ENCODE assay signal across 8 cellular contexts in genomic region chr16:66486773-66487579, GRCh38. TPM values are rescaled to one million over a fixed set of nuclear protein-coding genes. Genes with fewer than 3 reads are reported as not detected.
DNase-seq lines count a peak whose midpoint lies in the region; ATAC-seq and TF ChIP-seq lines count a peak whose summit lies in the region.

No MANE protein-coding gene starts in this region.

- intact Hi-C loops in activated naive CD4-positive, alpha-beta T cell treated with anti-CD3 and anti-CD28 coated beads for 36 hours (cut with micrococcal nuclease): no loop called here

- H3K4me1 Mint-ChIP-seq in H9 (peaks cover 14 to 17% of the 10 kb centered on the region in 2 experiments), T-helper 17 cell (peaks cover 17% of the 10 kb centered on the region), glutamatergic neuron (ENCODE audit: low read depth, unreplicated experiment) (peaks cover 5% of the 10 kb centered on the region)
- H3K4me1 Mint-ChIP-seq in activated naive CD4-positive, alpha-beta T cell treated with anti-CD3 and anti-CD28 coated beads for 36 hours (ENCODE audit: low read depth): peaks cover 15% of the 10 kb centered on the region

- H3K27me3 Mint-ChIP-seq in H9 (ENCODE audit: low read depth) (no peaks in the 10 kb centered on the region; the same call in none of the 2 replicates), T-helper 17 cell (no peaks in the 10 kb centered on the region), glutamatergic neuron (ENCODE audit: unreplicated experiment) (peaks cover 7% of the 10 kb centered on the region)
- H3K27me3 Mint-ChIP-seq in activated naive CD4-positive, alpha-beta T cell treated with anti-CD3 and anti-CD28 coated beads for 36 hours (ENCODE audit: low read depth): no peaks in the 10 kb centered on the region

- no peak for TF ChIP-seq POLR2A in erythroblast (IDR thresholded peaks at IDR 0.05; ENCODE audit: low read length)

- DNase-seq in H9: peak; percentile 17
- DNase-seq in T-helper 17 cell: no peak
- DNase-seq in globus pallidus (ENCODE audit: low spot score): peak; percentile 31
- DNase-seq in renal cortical epithelial cell (ENCODE audit: low read depth): peak; percentile 87
- no peak for DNase-seq in effector CD4-positive, alpha-beta T cell
- no peak for DNase-seq in erythroblast (lab: John Stamatoyannopoulos, UW)
- DNase-seq in activated naive CD4-positive, alpha-beta T cell treated with anti-CD3 and anti-CD28 coated beads for 36 hours: no peak
- no peak for DNase-seq in glutamatergic neuron

- no peak overlapping the region for H3K27ac ChIP-seq in H9 (ENCODE audit: insufficient read length, low read depth, low read length)

- no peak overlapping the region for H4K5ac ChIP-seq in H9 (ENCODE audit: insufficient read length, low read depth, low read length)

- H3K9me3 ChIP-seq in H9 (ENCODE audit: control insufficient read depth, low read depth, low read length) (no peaks in the 10 kb centered on the region), T-helper 17 cell (ENCODE audit: control insufficient read depth, low read length, poor library complexity, severe bottlenecking) (no peaks in the 10 kb centered on the region)

- no peak overlapping the region for H4K91ac ChIP-seq in H9 (ENCODE audit: insufficient read length, low read depth, low read length)

- no peaks in the 10 kb centered on the region for H3K23me2 ChIP-seq in H9 (ENCODE audit: insufficient read length, low read depth, low read length, poor library complexity, severe bottlenecking)

- H3K79me1 ChIP-seq in H9 (ENCODE audit: insufficient read depth, low read depth, low read length, poor library complexity, severe bottlenecking): no peaks in the 10 kb centered on the region

- H3K27ac Mint-ChIP-seq in H9 (no peak overlapping the region), T-helper 17 cell (peak overlapping the region; percentile 53), glutamatergic neuron (ENCODE audit: unreplicated experiment) (no peak overlapping the region)
- no peak overlapping the region for H3K27ac Mint-ChIP-seq in activated naive CD4-positive, alpha-beta T cell treated with anti-CD3 and anti-CD28 coated beads for 36 hours

- H2BK5ac ChIP-seq in H9 (ENCODE audit: insufficient read length, low read length): no peak overlapping the region

- no peak overlapping the region for H4K8ac ChIP-seq in H9 (replicated peaks; ENCODE audit: insufficient read length, low read depth, low read length)

- no peak for ATAC-seq in T-helper 17 cell

- no peak overlapping the region for H3K56ac ChIP-seq in H9 (ENCODE audit: insufficient read length, low read depth, low read length)

- no peak overlapping the region for H2AK5ac ChIP-seq in H9 (ENCODE audit: insufficient read length, low read length)

- H3T11ph ChIP-seq in H9 (ENCODE audit: low read length): no peak overlapping the region

- no peak overlapping the region for H3K4ac ChIP-seq in H9 (ENCODE audit: low read depth, low read length)

- no peak overlapping the region for H2BK120ac ChIP-seq in H9 (ENCODE audit: low read depth, low read length, poor library complexity, severe bottlenecking)

- no peak overlapping the region for H2AFZ ChIP-seq in H9 (ENCODE audit: low read length)

- H3K36me3 Mint-ChIP-seq in H9 (ENCODE audit: insufficient read depth in 1 of 3, low read depth in 3 of 3) (peaks cover 0 to 10% (median 0%) of the 10 kb centered on the region in 3 experiments; a peak in 2 of 7 replicates), T-helper 17 cell (ENCODE audit: low read depth) (peaks cover 2% of the 10 kb centered on the region), glutamatergic neuron (ENCODE audit: unreplicated experiment) (no peaks in the 10 kb centered on the region)
- no peaks in the 10 kb centered on the region for H3K36me3 Mint-ChIP-seq in activated naive CD4-positive, alpha-beta T cell treated with anti-CD3 and anti-CD28 coated beads for 36 hours (ENCODE audit: low read depth)

- H2BK15ac ChIP-seq in H9 (ENCODE audit: low read depth, low read length): no peak overlapping the region

- CTCF ChIA-PET in activated naive CD4-positive, alpha-beta T cell treated with anti-CD3 and anti-CD28 coated beads for 36 hours (lab: Charles Lee): interaction anchor here (1.1 to 2.2 kb wide), 3 partner anchors 43 to 129 kb away, joined by 3 to 7 read pairs (median 6); no protein-coding TSS in a partner anchor

- H3K23ac ChIP-seq in H9 (ENCODE audit: insufficient read length, low read depth, low read length): no peak overlapping the region

- no peaks in the 10 kb centered on the region for H4K20me1 ChIP-seq in H9 (ENCODE audit: control insufficient read depth, insufficient read depth, insufficient read length)

- no peak overlapping the region for H3K9ac ChIP-seq in H9 (ENCODE audit: extremely low read depth, insufficient read length, low read length)

- no peak overlapping the region for H3K4me3 Mint-ChIP-seq in H9
- no peak overlapping the region for H3K4me3 Mint-ChIP-seq in T-helper 17 cell
- H3K4me3 Mint-ChIP-seq in activated naive CD4-positive, alpha-beta T cell treated with anti-CD3 and anti-CD28 coated beads for 36 hours: no peak overlapping the region
- no peak overlapping the region for H3K4me3 Mint-ChIP-seq in glutamatergic neuron (ENCODE audit: unreplicated experiment)

- peaks cover 5 to 6% of the 10 kb centered on the region in 2 experiments; a peak in 4 of 5 replicates for H3K9me3 Mint-ChIP-seq in H9
- no peaks in the 10 kb centered on the region for H3K9me3 Mint-ChIP-seq in activated naive CD4-positive, alpha-beta T cell treated with anti-CD3 and anti-CD28 coated beads for 36 hours
- peaks cover 4% of the 10 kb centered on the region for H3K9me3 Mint-ChIP-seq in glutamatergic neuron (ENCODE audit: unreplicated experiment)

- H2BK20ac ChIP-seq in H9 (ENCODE audit: low read depth, low read length, poor library complexity, severe bottlenecking): no peak overlapping the region

- H3K79me2 ChIP-seq in H9 (ENCODE audit: insufficient read depth, low read length): no peaks in the 10 kb centered on the region

- H3K18ac ChIP-seq in H9 (ENCODE audit: insufficient read length, low read depth, low read length): no peak overlapping the region

- no peak overlapping the region for H3K4me2 ChIP-seq in H9 (ENCODE audit: insufficient read depth, insufficient read length, low read length)

- no CpG with 5 or more reads among the region's 3 CpGs for WGBS in H9 (ENCODE audit: extremely low coverage, insufficient read length, low lambda C conversion rate)

- H2BK12ac ChIP-seq in H9 (ENCODE audit: insufficient read length, low read depth, low read length): no peak overlapping the region

- no peaks in the 10 kb centered on the region for H3K4me1 ChIP-seq in H9 (ENCODE audit: insufficient read depth, low read length)

- H3K27me3 ChIP-seq in H9 (ENCODE audit: insufficient read depth, low read length): no peaks in the 10 kb centered on the region

- TF ChIP-seq CTCF in H9 (conservative IDR thresholded peaks at IDR 0.05) (no peak), glutamatergic neuron (IDR thresholded peaks at IDR 0.05; ENCODE audit: partially characterized antibody, unreplicated experiment) (no peak)

- no peak overlapping the region for H3K14ac ChIP-seq in H9 (ENCODE audit: insufficient read depth, low read length)

RNA-seq across cellular contexts. Expression of gene BEAN1, which starts 59.9 kb away (rescaled TPM):
- total RNA-seq in H9 (2021): 0.24 TPM in 1 of 2 replicates, not detected in the other
- not detected for total RNA-seq in T-helper 17 cell
- 3.8 and 4.2 TPM in 2 replicates for total RNA-seq in renal cortical epithelial cell
- not detected for total RNA-seq in activated naive CD4-positive, alpha-beta T cell treated with anti-CD3 and anti-CD28 coated beads for 36 hours
- total RNA-seq in glutamatergic neuron (ENCODE audit: unreplicated experiment): 1.8 TPM

Comparison
In these comparisons a context has a peak if more than half of its experiments do, and no peak if none do; other contexts are left out.
1. DNase-seq: peak in H9 (single experiment), globus pallidus (single experiment) and renal cortical epithelial cell (single experiment); none in T-helper 17 cell (0 of 3), effector CD4-positive, alpha-beta T cell (single experiment), erythroblast (0 of 2), activated naive CD4-positive, alpha-beta T cell treated with anti-CD3 and anti-CD28 coated beads for 36 hours (single experiment) and glutamatergic neuron (single experiment).